1 cellular context compared by ENCODE assay signal in the genomic region with DNA sequence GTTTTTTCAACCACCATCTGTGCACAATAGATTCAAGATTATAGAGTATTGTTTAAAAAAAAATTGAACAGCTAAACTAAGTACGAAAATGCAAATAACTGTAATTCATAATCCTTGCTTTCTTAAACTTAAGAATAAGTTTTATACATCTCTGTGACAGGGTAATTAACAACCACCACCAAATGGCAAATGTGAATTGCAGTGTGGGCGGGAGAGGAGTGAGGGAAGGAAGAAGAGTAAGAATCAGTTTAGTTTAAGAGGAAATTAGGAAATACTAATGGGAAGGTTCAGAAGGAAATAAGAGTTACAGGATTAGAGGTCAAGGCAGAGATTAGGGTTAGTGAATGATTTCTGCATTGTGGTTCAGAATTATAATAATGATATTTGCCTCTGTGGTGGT.
TF ChIP-seq lines count a peak whose summit lies in the region.

No MANE protein-coding gene starts in this region.

TF ChIP-seq in IMR-90, 13 proteins besides CTCF, POLR2A, EP300 and RAD21 (continued from another document):
- TF ChIP-seq MXI1 (IDR thresholded peaks at IDR 0.05; ENCODE audit: borderline replicate concordance, low read depth, low read length), result no peak
- TF ChIP-seq CHD1 (IDR thresholded peaks at IDR 0.05; ENCODE audit: low read depth, low read length), result no peak
- no peak for TF ChIP-seq RFX5 (IDR thresholded peaks at IDR 0.05; ENCODE audit: low read depth, low read length)
- no peak for TF ChIP-seq SMC3 (IDR thresholded peaks at IDR 0.05; ENCODE audit: low read depth, low read length)
- TF ChIP-seq BHLHE40 (IDR thresholded peaks at IDR 0.05; ENCODE audit: low read depth, low read length), result no peak
